11 cellular contexts compared by ENCODE assay signal in genomic region chr21:38297193-38297592, GRCh38. TPM values are rescaled to one million over a fixed set of nuclear protein-coding genes. Genes with fewer than 3 reads are reported as not detected.
DNase-seq lines count a peak whose midpoint lies in the region; ATAC-seq and TF ChIP-seq lines count a peak whose summit lies in the region.
"Had no signal": no experiment of that assay in that cellular context is flagged by ENCODE, and none has a peak within 500 bp of the region (broad histone marks: within the 10 kb centered on the region; RNA-seq: fewer than 3 reads in every experiment).

No MANE protein-coding gene starts in this region.

- H2AFZ ChIP-seq in PC-9: no peak overlapping the region

- intact Hi-C loops in PC-9 (cut with micrococcal nuclease; ENCODE audit: unreplicated experiment): no loop called here

- H3K9ac ChIP-seq in BLaER1 treated with 17β-estradiol and CSF1 and Interleukin-3, amounts not matched to agents 10 nM and 100 nM: peak overlapping the region in 1 of 11 experiments; percentile 12; a peak in 2 of 22 replicates

- peak; percentile 33 for ATAC-seq in esophagus mucosa
- no peak for ATAC-seq in GM21717 (IDR thresholded peaks at IDR 0.05; ENCODE audit: unreplicated experiment)

- TF ChIP-seq CTCF in PC-9 (conservative IDR thresholded peaks at IDR 0.05): no peak

- H3K27ac ChIP-seq in BLaER1 treated with 17β-estradiol and CSF1 and Interleukin-3, amounts not matched to agents 10 nM and 100 nM: peak overlapping the region in 4 of 11 experiments; percentile 51 to 65 (median 62); a peak in 6 of 22 replicates
- H3K27ac ChIP-seq in PC-9: no peak overlapping the region

- no peaks in the 10 kb centered on the region; a peak in 1 of 22 replicates for H4K20me1 ChIP-seq in BLaER1 treated with 17β-estradiol and CSF1 and Interleukin-3, amounts not matched to agents 10 nM and 100 nM
- H4K20me1 ChIP-seq in PC-9 (ENCODE audit: insufficient read depth): no peaks in the 10 kb centered on the region

- peak overlapping the region; percentile 52 to 83 (median 70) for H3K4me2 ChIP-seq in BLaER1 treated with 17β-estradiol and CSF1 and Interleukin-3, amounts not matched to agents 10 nM and 100 nM
- H3K4me2 ChIP-seq in PC-9: no peak overlapping the region

- no peaks in the 10 kb centered on the region for H3F3A ChIP-seq in PC-9 (ENCODE audit: insufficient read depth, low read depth)

- no peaks in the 10 kb centered on the region for H3K79me2 ChIP-seq in PC-9 (ENCODE audit: low read depth)

- H3K4me1 ChIP-seq in BLaER1 treated with 17β-estradiol and CSF1 and Interleukin-3, amounts not matched to agents 10 nM and 100 nM: peaks cover 47 to 83% (median 71%) of the 10 kb centered on the region in 10 experiments
- no peaks in the 10 kb centered on the region for H3K4me1 ChIP-seq in PC-9 (replicated peaks; ENCODE audit: insufficient read depth)

- peaks cover 0 to 62% (median 0%) of the 10 kb centered on the region in 11 experiments; a peak in 6 of 22 replicates for H3K27me3 ChIP-seq in BLaER1 treated with 17β-estradiol and CSF1 and Interleukin-3, amounts not matched to agents 10 nM and 100 nM
- H3K27me3 ChIP-seq in PC-9 (ENCODE audit: insufficient read depth, low read depth): peaks cover 9% of the 10 kb centered on the region; the same call in 1 of the 2 replicates
- H3K27me3 ChIP-seq: tibial nerve had no signal

- POLR2A ChIA-PET in PC-9 (lab: Charles Lee; ENCODE audit: unreplicated experiment): no interaction called here

- no peak overlapping the region for H3K4me3 ChIP-seq in BLaER1 treated with 17β-estradiol and CSF1 and Interleukin-3, amounts not matched to agents 10 nM and 100 nM
- H3K4me3 ChIP-seq in PC-9: no peak overlapping the region
- H3K4me3 ChIP-seq: tibial nerve had no signal

- no peaks in the 10 kb centered on the region for H3K36me3 ChIP-seq in BLaER1 treated with 17β-estradiol and CSF1 and Interleukin-3, amounts not matched to agents 10 nM and 100 nM
- H3K36me3 ChIP-seq in PC-9 (ENCODE audit: low read depth): no peaks in the 10 kb centered on the region
- H3K36me3 ChIP-seq: tibial nerve had no signal

- H3K9me3 ChIP-seq in BLaER1 treated with 17β-estradiol and CSF1 and Interleukin-3, amounts not matched to agents 10 nM and 100 nM (replicated peaks in 1 of 11): peaks cover 0 to 6% (median 0%) of the 10 kb centered on the region in 11 experiments; a peak in 1 of 22 replicates
- no peaks in the 10 kb centered on the region for H3K9me3 ChIP-seq in PC-9 (ENCODE audit: insufficient read depth, low read depth)
- H3K9me3 ChIP-seq: tibial nerve had no signal

- BruUV-seq in PC-9 (replicated peaks; lab: Mats Ljungman, UMichigan): no TSS peak

- peak; percentile 29 for DNase-seq in NCI-H226
- peak; percentile 66 for DNase-seq in non-pigmented ciliary epithelial cell (ENCODE audit: low read depth)
- no peak for DNase-seq in epidermal melanocyte (ENCODE audit: insufficient read length, low spot score)
- DNase-seq in DMS153 treated with DMSO at 0.1 percent for 48 hours (lab: John Stamatoyannopoulos, UW; ENCODE audit: unreplicated experiment): no peak
- DNase-seq in PC-9: no peak
- DNase-seq: DMS53, NCI-H2107 had no signal

- CTCF ChIA-PET in PC-9 (lab: Charles Lee): no interaction called here

- H3K9me2 ChIP-seq in PC-9 (ENCODE audit: insufficient read depth): no peaks in the 10 kb centered on the region

RNA-seq across cellular contexts. Expression of gene KCNJ15, which starts 40.4 kb away (rescaled TPM):
- total RNA-seq in esophagus mucosa: 15.5 TPM
- not detected in 2 replicates for total RNA-seq in PC-9 (2021)

Comparison
In these comparisons a context has a peak if more than half of its experiments do, and no peak if none do; other contexts are left out.
1. DNase-seq: peak in NCI-H226 (single experiment) and non-pigmented ciliary epithelial cell (single experiment); none in epidermal melanocyte (single experiment), DMS153 treated with DMSO at 0.1 percent for 48 hours (single experiment) and PC-9 (0 of 2).
2. RNA of gene KCNJ15, which starts 40.4 kb away (total RNA-seq): 15.5 TPM in esophagus mucosa (single experiment); not detected in PC-9; every median in the first group is over 10 times any median in the second.